8 cellular contexts compared by ENCODE assay signal in the genomic region with DNA sequence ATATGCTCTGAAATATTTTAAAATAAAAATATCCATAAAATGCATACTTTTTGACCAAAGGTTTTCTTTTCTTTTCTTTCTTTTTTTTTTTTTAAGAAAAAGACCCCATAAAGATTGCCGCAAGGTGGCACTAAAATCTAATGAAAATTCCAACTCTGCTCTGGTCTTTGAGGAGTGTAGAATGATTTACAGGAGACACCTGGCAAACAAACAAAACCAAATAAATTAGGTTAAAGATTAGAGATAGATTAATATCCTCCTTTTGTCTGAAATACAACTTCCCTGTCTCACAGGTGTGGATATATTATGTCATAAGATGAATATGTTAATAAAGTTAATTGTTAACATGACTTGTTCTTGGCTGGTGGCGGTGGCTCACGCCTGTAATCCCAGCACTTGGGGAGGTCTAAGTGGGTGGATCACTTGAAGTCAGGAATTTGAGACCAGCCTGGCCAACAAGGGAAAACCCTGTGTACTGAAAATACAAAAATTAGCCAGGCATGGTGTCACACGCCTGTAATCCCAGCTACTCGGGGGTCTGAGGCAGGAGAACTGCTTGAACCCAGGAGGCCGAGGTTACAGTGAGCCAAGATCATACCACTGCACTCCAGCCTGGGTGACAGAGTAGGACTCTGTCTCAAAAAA. TPM values are rescaled to one million over a fixed set of nuclear protein-coding genes. Genes with fewer than 3 reads are reported as not detected.
DNase-seq lines count a peak whose midpoint lies in the region; ATAC-seq and TF ChIP-seq lines count a peak whose summit lies in the region.

No MANE protein-coding gene starts in this region.

- in situ Hi-C loops in gastrocnemius medialis (cut with MboI; ENCODE audit: low sequenced_read_pairs in 4 of 4): loop anchor here (5.0 to 25.0 kb wide), 4 partner anchors 101 to 519 kb away; no protein-coding TSS in a partner anchor

- H3K79me2 ChIP-seq in SK-N-SH (ENCODE audit: insufficient read depth): peaks cover 15% of the 10 kb centered on the region

- H3K4me2 ChIP-seq in SK-N-SH: no peak overlapping the region

- TF ChIP-seq RAD21 in SK-N-SH (IDR thresholded peaks at IDR 0.05; ENCODE audit: low read length): peak; percentile 90

- 76% methylated on average over 6 of the region's 6 CpGs for WGBS in SK-N-SH (ENCODE audit: low lambda C conversion rate)

- peak overlapping the region in 1 of 2 experiments; percentile 5; a peak in 1 of 4 replicates for H3K27ac ChIP-seq in SK-N-SH (ENCODE audit: low read depth in 2 of 2, low read length in 1 of 2)
- H3K27ac ChIP-seq in gastrocnemius medialis: peak overlapping the region; percentile 60 to 89 (median 72)

- CTCF ChIA-PET in SK-N-SH (lab: Yijun Ruan, JAX): interaction anchor here (0.6 to 10.5 kb wide), 30 partner anchors 8 to 605 kb away, joined by 3 to 188 read pairs (median 6); partner anchors contain the start of gene HS1BP3

- H3K4me1 ChIP-seq in SK-N-SH (ENCODE audit: control insufficient read depth in 1 of 2, insufficient read depth in 2 of 2, low read depth in 1 of 2, low read length in 1 of 2) (peaks cover 13 to 14% of the 10 kb centered on the region in 2 experiments; a peak in 3 of 4 replicates), gastrocnemius medialis (peaks cover 4 to 17% of the 10 kb centered on the region in 2 donors)

- TF ChIP-seq EP300 in SK-N-SH (IDR thresholded peaks at IDR 0.05; ENCODE audit: borderline replicate concordance in 1 of 2, low read depth in 1 of 2, low read length in 1 of 2): no peak

- peaks cover 12% of the 10 kb centered on the region for H4K20me1 ChIP-seq in SK-N-SH (ENCODE audit: insufficient read depth)

- H3F3A ChIP-seq in SK-N-SH (replicated peaks; ENCODE audit: insufficient read depth): peaks cover 5% of the 10 kb centered on the region

- no peaks in the 10 kb centered on the region for H3K36me3 ChIP-seq in SK-N-SH (replicated peaks in 1 of 2; ENCODE audit: control insufficient read depth in 1 of 2, insufficient read depth in 2 of 2, low read length in 1 of 2)
- H3K36me3 ChIP-seq in gastrocnemius medialis: peaks cover 0 to 9% of the 10 kb centered on the region in 2 donors

- POLR2A ChIA-PET in SK-N-SH (lab: Yijun Ruan, JAX): no interaction called here

- H3K9ac ChIP-seq in SK-N-SH: no peak overlapping the region

- H3K9me2 ChIP-seq in SK-N-SH: no peaks in the 10 kb centered on the region

- no peak overlapping the region for H3K4me3 ChIP-seq in SK-N-SH (ENCODE audit: low read depth in 2 of 2, low read length in 1 of 2)
- no peak overlapping the region for H3K4me3 ChIP-seq in gastrocnemius medialis

- intact Hi-C loops in gastrocnemius medialis (cut with DNase I; ENCODE audit: low total_unique reads): loop anchor here (1.0 kb wide), 2 partner anchors 192 to 199 kb away; no protein-coding TSS in a partner anchor

- TF ChIP-seq POLR2A in gastrocnemius medialis (IDR thresholded peaks at IDR 0.05): no peak

- TF ChIP-seq CTCF in SK-N-SH (IDR thresholded peaks at IDR 0.05): peak; percentile 91
- TF ChIP-seq CTCF in gastrocnemius medialis (IDR thresholded peaks at IDR 0.05 in 4 of 5, conservative IDR thresholded peaks at IDR 0.05 in 1 of 5): peak; percentile 32 to 68 (median 52)

- no peaks in the 10 kb centered on the region for H3K9me3 ChIP-seq in SK-N-SH
- no peaks in the 10 kb centered on the region for H3K9me3 ChIP-seq in gastrocnemius medialis

- no peak overlapping the region for H2AFZ ChIP-seq in SK-N-SH (ENCODE audit: low read depth)

- H3K27me3 ChIP-seq in SK-N-SH (ENCODE audit: insufficient read depth) (no peaks in the 10 kb centered on the region), gastrocnemius medialis (no peaks in the 10 kb centered on the region)

- DNase-seq in Daoy (ENCODE audit: low read depth) (peak; percentile 72), KG1 (lab: John Stamatoyannopoulos, UW) (peak; percentile 7), SK-N-SH (peak; percentile 70), germinal center (ENCODE audit: low spot score) (peak; percentile 32), gastrocnemius medialis (peak in 1 of 2 donors; percentile 41)

- ATAC-seq in gastrocnemius medialis (no peak), HG03097 (IDR thresholded peaks at IDR 0.05; ENCODE audit: low FRiP score, unreplicated experiment) (no peak), HG03432 (IDR thresholded peaks at IDR 0.05; ENCODE audit: unreplicated experiment) (no peak), GM21360 (IDR thresholded peaks at IDR 0.05; ENCODE audit: unreplicated experiment) (no peak)

TF ChIP-seq in SK-N-SH, 30 proteins besides CTCF, POLR2A, EP300 and RAD21:
- no peak for TF ChIP-seq FOXM1 (IDR thresholded peaks at IDR 0.05; ENCODE audit: low read depth)
- 0 out of 2 replicates have a peak, but pooled peaks have one; percentile 8 for TF ChIP-seq NRF1 (IDR thresholded peaks at IDR 0.05; ENCODE audit: low read depth, low read length)
- TF ChIP-seq, protein P1, sequence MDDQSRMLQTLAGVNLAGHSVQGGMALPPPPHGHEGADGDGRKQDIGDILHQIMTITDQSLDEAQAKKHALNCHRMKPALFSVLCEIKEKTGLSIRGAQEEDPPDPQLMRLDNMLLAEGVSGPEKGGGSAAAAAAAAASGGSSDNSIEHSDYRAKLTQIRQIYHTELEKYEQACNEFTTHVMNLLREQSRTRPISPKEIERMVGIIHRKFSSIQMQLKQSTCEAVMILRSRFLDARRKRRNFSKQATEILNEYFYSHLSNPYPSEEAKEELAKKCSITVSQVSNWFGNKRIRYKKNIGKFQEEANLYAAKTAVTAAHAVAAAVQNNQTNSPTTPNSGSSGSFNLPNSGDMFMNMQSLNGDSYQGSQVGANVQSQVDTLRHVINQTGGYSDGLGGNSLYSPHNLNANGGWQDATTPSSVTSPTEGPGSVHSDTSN (IDR thresholded peaks at IDR 0.05): peak; percentile 10; the same call in 1 of the 2 replicates
- TF ChIP-seq, protein P2, sequence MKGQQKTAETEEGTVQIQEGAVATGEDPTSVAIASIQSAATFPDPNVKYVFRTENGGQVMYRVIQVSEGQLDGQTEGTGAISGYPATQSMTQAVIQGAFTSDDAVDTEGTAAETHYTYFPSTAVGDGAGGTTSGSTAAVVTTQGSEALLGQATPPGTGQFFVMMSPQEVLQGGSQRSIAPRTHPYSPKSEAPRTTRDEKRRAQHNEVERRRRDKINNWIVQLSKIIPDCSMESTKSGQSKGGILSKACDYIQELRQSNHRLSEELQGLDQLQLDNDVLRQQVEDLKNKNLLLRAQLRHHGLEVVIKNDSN (IDR thresholded peaks at IDR 0.05; ENCODE audit: borderline replicate concordance, low read depth): no peak
- TF ChIP-seq SMC3 (IDR thresholded peaks at IDR 0.05; ENCODE audit: low read depth, low read length): peak; percentile 86

RNA-seq across cellular contexts. Expression of gene RHOB, which starts 3.5 kb away (rescaled TPM):
- total RNA-seq in Daoy (2014; rRNA removed; shearing (Covaris generic)): 115 and 121 TPM in 2 replicates
- 43.5 and 50.3 TPM in 2 replicates for polyA plus RNA-seq in SK-N-SH (2012; rRNA removed)
- polyA plus RNA-seq in SK-N-SH (2012; cell fraction: cytosol; rRNA removed): 34.4 and 40.5 TPM in 2 replicates
- polyA plus RNA-seq in SK-N-SH (2012; cell fraction: nucleus; rRNA removed): 63.2 and 74.9 TPM in 2 replicates
- total RNA-seq in gastrocnemius medialis: 1,000 to 10,000 TPM in 2 of 4 donors, 100 to 1,000 TPM in 2; 696 to 1,267 (median 1,094) TPM
